8 cellular contexts compared by ENCODE assay signal in genomic region chr5:43556857-43557593, GRCh38. TPM values are rescaled to one million over a fixed set of nuclear protein-coding genes. Genes with fewer than 3 reads are reported as not detected.
DNase-seq lines count a peak whose midpoint lies in the region; ATAC-seq and TF ChIP-seq lines count a peak whose summit lies in the region.

Gene PAIP1, minus strand, starts transcription at chr5:43557077. Its CDS starts 231 bp downstream, at chr5:43556846.

- H3K4me3 Mint-ChIP-seq in endothelial cell (ENCODE audit: unreplicated experiment) = peak within 1 kb of the TSS; percentile 98

- H3K9ac ChIP-seq in NT2/D1 (ENCODE audit: insufficient read length, low read depth) = peak within 1 kb of the TSS; percentile 81

- no peak for TF ChIP-seq CTCF in endothelial cell (IDR thresholded peaks at IDR 0.05; ENCODE audit: unreplicated experiment)

- H3K4me1 ChIP-seq in NT2/D1 (ENCODE audit: insufficient read depth, insufficient read length) = no peaks in the 10 kb centered on the region

- H3K4me3 ChIP-seq in NT2/D1 (ENCODE audit: insufficient read length, low read depth) = peak within 1 kb of the TSS; percentile 65

- H3K36me3 ChIP-seq in NT2/D1 (ENCODE audit: insufficient read depth, insufficient read length, low read length) = peaks cover 30% of the 10 kb centered on the region

- H3K36me3 Mint-ChIP-seq in endothelial cell (ENCODE audit: low read depth, unreplicated experiment) = peaks cover 8% of the 10 kb centered on the region

- no peaks in the 10 kb centered on the region for H3K9me3 ChIP-seq in NT2/D1 (ENCODE audit: insufficient read depth, low read length)

- no peaks in the 10 kb centered on the region for H3K27me3 ChIP-seq in NT2/D1 (ENCODE audit: insufficient read depth, insufficient read length)

- DNase-seq in Caki2 (ENCODE audit: low read depth) = peak; percentile 90
- DNase-seq in HPDE6-E6E7 (ENCODE audit: extremely low spot score) = peak; percentile 86
- peak; percentile 44 for DNase-seq in NT2/D1 (ENCODE audit: low read depth, low spot score)
- peak; percentile 52 for DNase-seq in activated CD8-positive, alpha-beta memory T cell treated with anti-CD3 and anti-CD28 coated beads, Interleukin-2, amount 50 U/mL, for 1 hour (ENCODE audit: extremely low read depth)
- DNase-seq in endothelial cell (ENCODE audit: low spot score) = peak; percentile 86
- DNase-seq in midbrain (lab: John Stamatoyannopoulos, UW) = peak; percentile 85
- peak; percentile 70 to 77 for DNase-seq in stimulated activated CD8-positive, alpha-beta memory T cell treated with anti-CD3 and anti-CD28 coated beads, Interleukin-2, amount 100 ng/mL, for 48 hours (ENCODE audit: low read depth in 2 of 2)

- H3K27me3 Mint-ChIP-seq in endothelial cell (ENCODE audit: unreplicated experiment) = peaks cover 12% of the 10 kb centered on the region

- H3K9me3 Mint-ChIP-seq in endothelial cell (ENCODE audit: unreplicated experiment) = no peaks in the 10 kb centered on the region

- peak; percentile 77 for ATAC-seq in GM19467 (IDR thresholded peaks at IDR 0.05; ENCODE audit: unreplicated experiment)

- in situ Hi-C loops in Caki2 (cut with HindIII; ENCODE audit: low pct_unique_long_range_greater_than_20kb, low sequenced_read_pairs) = no loop called here

- H3K4me1 Mint-ChIP-seq in endothelial cell (ENCODE audit: unreplicated experiment) = peaks cover 10% of the 10 kb centered on the region

- peak within 1 kb of the TSS; percentile 98 for H3K27ac Mint-ChIP-seq in endothelial cell (ENCODE audit: unreplicated experiment)

RNA-seq across cellular contexts. Expression of gene PAIP1, which starts in this region (rescaled TPM):
- 87.2 and 87.5 TPM in 2 replicates for total RNA-seq in Caki2 (2014; rRNA removed; shearing (Covaris generic); ENCODE audit: low replicate concordance)
- total RNA-seq in endothelial cell (ENCODE audit: unreplicated experiment) = 92.4 TPM

Comparison
In these comparisons a context has a peak if more than half of its experiments do, and no peak if none do; other contexts are left out.
1. Peak in every context shown above with its lines: DNase-seq, ATAC-seq and H3K4me3 ChIP-seq.